Comparison of ENCODE assay signal across 10 cellular contexts in the genomic region with DNA sequence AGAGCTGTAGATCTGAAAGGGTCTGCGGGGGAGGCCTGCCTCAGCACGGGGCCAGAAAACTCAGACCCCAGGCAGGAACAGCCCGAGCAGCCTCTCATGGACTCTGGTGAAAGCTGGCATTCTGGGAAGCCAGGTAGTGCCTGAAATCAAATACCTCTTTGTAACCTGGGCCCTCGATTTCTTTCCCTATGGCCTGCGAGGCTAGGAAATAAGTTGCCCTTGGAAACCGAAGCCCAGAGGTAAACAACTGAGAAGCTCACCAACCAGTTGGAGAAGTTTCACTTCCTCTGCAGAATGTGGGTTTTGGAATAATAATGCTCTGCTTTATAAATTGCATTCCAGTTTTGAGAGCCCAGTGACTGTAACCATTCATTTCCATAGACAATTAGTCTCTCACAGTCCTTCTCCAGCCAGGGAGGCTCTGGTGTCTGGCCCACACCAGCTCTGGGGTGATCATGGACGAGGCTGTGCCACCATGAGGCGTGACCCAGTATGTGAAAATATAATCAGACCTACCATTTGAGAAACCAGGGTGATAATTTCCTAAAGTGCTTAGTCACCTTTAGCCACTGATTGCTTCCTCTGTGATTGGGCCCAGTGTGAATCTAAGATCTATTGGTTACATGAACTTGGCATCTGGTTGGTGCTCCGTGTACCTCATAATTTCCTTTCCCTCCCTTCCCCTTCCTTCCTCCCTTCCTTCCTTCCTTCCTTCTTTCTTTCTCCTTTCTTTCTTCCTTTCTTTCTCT.
DNase-seq lines count a peak whose midpoint lies in the region; ATAC-seq, FAIRE-seq and TF ChIP-seq lines count a peak whose summit lies in the region.
"Had no signal": no experiment of that assay in that cellular context is flagged by ENCODE, and none has a peak within 500 bp of the region (broad histone marks: within the 10 kb centered on the region; RNA-seq: fewer than 3 reads in every experiment).

No MANE protein-coding gene starts in this region.

- no peak overlapping the region for H3K4me3 Mint-ChIP-seq in endothelial cell (ENCODE audit: unreplicated experiment)
- H3K4me3 Mint-ChIP-seq in activated CD4-positive, alpha-beta memory T cell treated with anti-CD3 and anti-CD28 coated beads, Interleukin-2, amount 10 ng/mL, durations not matched to agents 7 days and 5 days = no peak overlapping the region
- H3K4me3 Mint-ChIP-seq in activated naive CD4-positive, alpha-beta T cell treated with anti-CD3 and anti-CD28 coated beads for 36 hours = no peak overlapping the region
- H3K4me3 Mint-ChIP-seq: central memory CD8-positive, alpha-beta T cell; neural crest cell had no signal

- peaks cover 44% of the 10 kb centered on the region for H3K4me1 Mint-ChIP-seq in endothelial cell (ENCODE audit: unreplicated experiment)
- H3K4me1 Mint-ChIP-seq in activated CD4-positive, alpha-beta memory T cell treated with anti-CD3 and anti-CD28 coated beads, Interleukin-2, amount 10 ng/mL, durations not matched to agents 7 days and 5 days = peaks cover 26% of the 10 kb centered on the region
- H3K4me1 Mint-ChIP-seq in activated naive CD4-positive, alpha-beta T cell treated with anti-CD3 and anti-CD28 coated beads for 36 hours (ENCODE audit: low read depth) = peaks cover 28% of the 10 kb centered on the region
- H3K4me1 Mint-ChIP-seq: central memory CD8-positive, alpha-beta T cell had no signal

- H3K27me3 Mint-ChIP-seq in endothelial cell (ENCODE audit: unreplicated experiment) = no peaks in the 10 kb centered on the region
- H3K27me3 Mint-ChIP-seq in activated CD4-positive, alpha-beta memory T cell treated with anti-CD3 and anti-CD28 coated beads, Interleukin-2, amount 10 ng/mL, durations not matched to agents 7 days and 5 days = no peaks in the 10 kb centered on the region
- no peaks in the 10 kb centered on the region for H3K27me3 Mint-ChIP-seq in activated naive CD4-positive, alpha-beta T cell treated with anti-CD3 and anti-CD28 coated beads for 36 hours (ENCODE audit: low read depth)
- H3K27me3 Mint-ChIP-seq: central memory CD8-positive, alpha-beta T cell had no signal

- intact Hi-C loops in pancreas (cut with DNase I) = no loop called here
- intact Hi-C loops in activated naive CD4-positive, alpha-beta T cell treated with anti-CD3 and anti-CD28 coated beads for 36 hours (cut with micrococcal nuclease) = no loop called here

- H3K27me3 ChIP-seq in pancreas = no peaks in the 10 kb centered on the region

- no peaks in the 10 kb centered on the region for H3K36me3 ChIP-seq in pancreas

- CTCF ChIA-PET in activated CD4-positive, alpha-beta memory T cell treated with anti-CD3 and anti-CD28 coated beads, Interleukin-2, amount 10 ng/mL, durations not matched to agents 7 days and 5 days (lab: Charles Lee) = no interaction called here
- CTCF ChIA-PET in activated naive CD4-positive, alpha-beta T cell treated with anti-CD3 and anti-CD28 coated beads for 36 hours (lab: Charles Lee) = no interaction called here

- FAIRE-seq in pancreas (lab: Jason Lieb, UNC) = no peak

- H3K27ac ChIP-seq in pancreas = peak overlapping the region; percentile 1 to 75 (median 60)

- H3K4me3 ChIP-seq in pancreas = no peak overlapping the region

- no peaks in the 10 kb centered on the region for H3K9me3 Mint-ChIP-seq in endothelial cell (ENCODE audit: unreplicated experiment)
- H3K9me3 Mint-ChIP-seq in activated CD4-positive, alpha-beta memory T cell treated with anti-CD3 and anti-CD28 coated beads, Interleukin-2, amount 10 ng/mL, durations not matched to agents 7 days and 5 days = no peaks in the 10 kb centered on the region
- H3K9me3 Mint-ChIP-seq in activated naive CD4-positive, alpha-beta T cell treated with anti-CD3 and anti-CD28 coated beads for 36 hours = no peaks in the 10 kb centered on the region
- H3K9me3 Mint-ChIP-seq: central memory CD8-positive, alpha-beta T cell; neural crest cell had no signal

- POLR2A ChIA-PET in activated CD4-positive, alpha-beta memory T cell treated with anti-CD3 and anti-CD28 coated beads, Interleukin-2, amount 10 ng/mL, durations not matched to agents 7 days and 5 days (lab: Charles Lee) = no interaction called here

- peaks cover 4% of the 10 kb centered on the region for H3K36me3 Mint-ChIP-seq in endothelial cell (ENCODE audit: low read depth, unreplicated experiment)
- H3K36me3 Mint-ChIP-seq in activated CD4-positive, alpha-beta memory T cell treated with anti-CD3 and anti-CD28 coated beads, Interleukin-2, amount 10 ng/mL, durations not matched to agents 7 days and 5 days (ENCODE audit: low read depth) = no peaks in the 10 kb centered on the region
- H3K36me3 Mint-ChIP-seq in activated naive CD4-positive, alpha-beta T cell treated with anti-CD3 and anti-CD28 coated beads for 36 hours (ENCODE audit: low read depth) = no peaks in the 10 kb centered on the region

- DNase-seq in DMS79 treated with DMSO at 0.1 percent for 48 hours (lab: John Stamatoyannopoulos, UW) (peak; percentile 14), NCI-H510A treated with DMSO at 0.1 percent for 48 hours (lab: John Stamatoyannopoulos, UW) (peak; percentile 54), endothelial cell (ENCODE audit: low spot score) (no peak), pancreas (peak in 1 of 6 donors; percentile 20), ecto neural progenitor cell (ENCODE audit: low spot score) (no peak), NCI-H774 (lab: John Stamatoyannopoulos, UW) (no peak)
- no peak for DNase-seq in activated CD4-positive, alpha-beta memory T cell treated with anti-CD3 and anti-CD28 coated beads, Interleukin-2, amount 10 ng/mL, durations not matched to agents 7 days and 5 days
- no peak for DNase-seq in activated naive CD4-positive, alpha-beta T cell treated with anti-CD3 and anti-CD28 coated beads for 36 hours

- ATAC-seq in pancreas = peak; percentile 48 to 65 (median 58)

- TF ChIP-seq CTCF in endothelial cell (IDR thresholded peaks at IDR 0.05; ENCODE audit: unreplicated experiment) (no peak), pancreas (IDR thresholded peaks at IDR 0.05) (no peak)

- no peaks in the 10 kb centered on the region for H3K9me3 ChIP-seq in pancreas

- 70 to 76% methylated on average over 9 of the region's 9 CpGs for WGBS in pancreas, 2 donors

- H3K27ac Mint-ChIP-seq in endothelial cell (ENCODE audit: unreplicated experiment) = peak overlapping the region; percentile 85
- H3K27ac Mint-ChIP-seq in activated CD4-positive, alpha-beta memory T cell treated with anti-CD3 and anti-CD28 coated beads, Interleukin-2, amount 10 ng/mL, durations not matched to agents 7 days and 5 days = no peak overlapping the region
- H3K27ac Mint-ChIP-seq in activated naive CD4-positive, alpha-beta T cell treated with anti-CD3 and anti-CD28 coated beads for 36 hours = no peak overlapping the region

- H3K4me1 ChIP-seq in pancreas = peaks cover 0 to 14% (median 12%) of the 10 kb centered on the region in 3 donors

Comparison
In these comparisons a context has a peak if more than half of its experiments do, and no peak if none do; other contexts are left out.
1. DNase-seq: peak in DMS79 treated with DMSO at 0.1 percent for 48 hours (single experiment) and NCI-H510A treated with DMSO at 0.1 percent for 48 hours (single experiment); none in endothelial cell (single experiment), ecto neural progenitor cell (single experiment), activated CD4-positive, alpha-beta memory T cell treated with anti-CD3 and anti-CD28 coated beads, Interleukin-2, amount 10 ng/mL, durations not matched to agents 7 days and 5 days (single experiment), NCI-H774 (single experiment) and activated naive CD4-positive, alpha-beta T cell treated with anti-CD3 and anti-CD28 coated beads for 36 hours (single experiment).